In the genomic region with DNA sequence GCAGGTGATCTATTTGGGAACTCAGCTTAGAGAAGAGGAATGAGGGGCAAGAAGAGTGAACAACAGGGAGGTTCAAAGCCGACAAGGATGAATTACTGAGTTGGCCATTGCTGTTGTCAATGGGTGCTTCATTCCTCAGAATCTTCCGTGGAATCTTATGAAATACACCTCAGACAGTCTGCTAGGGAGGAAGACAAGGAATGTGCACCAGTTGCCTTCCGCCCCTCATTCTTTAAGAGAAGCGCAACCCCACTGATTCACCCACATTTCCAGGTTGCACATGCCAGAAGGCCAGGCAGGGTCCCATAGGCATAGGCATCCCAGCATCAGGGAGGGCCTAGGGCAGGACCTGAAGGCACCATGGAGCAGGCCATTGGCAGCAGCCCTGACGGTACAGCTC, we compare ENCODE assay signal across 15 cellular contexts.
DNase-seq lines count a peak whose midpoint lies in the region; ATAC-seq and TF ChIP-seq lines count a peak whose summit lies in the region.
"Had no signal": no experiment of that assay in that cellular context is flagged by ENCODE, and none has a peak within 500 bp of the region (broad histone marks: within the 10 kb centered on the region; RNA-seq: fewer than 3 reads in every experiment).

No MANE protein-coding gene starts in this region.

- H3K9ac ChIP-seq in mesenchymal stem cell (ENCODE audit: low read length) (no peak overlapping the region), trophoblast cell (ENCODE audit: low read length) (no peak overlapping the region)
- H3K9ac ChIP-seq: BLaER1 had no signal

- H2BK120ac ChIP-seq in mesenchymal stem cell (ENCODE audit: low read depth, low read length) (no peak overlapping the region), trophoblast cell (ENCODE audit: insufficient read depth, low read length, poor library complexity) (no peak overlapping the region)

- H2AFZ ChIP-seq in mesenchymal stem cell (ENCODE audit: low read depth, low read length) = no peak overlapping the region
- H2AFZ ChIP-seq in trophoblast cell (ENCODE audit: insufficient read depth, low read length, poor library complexity) = no peak overlapping the region

- peak overlapping the region; percentile 76 for H3K27ac Mint-ChIP-seq in MCF 10A (ENCODE audit: low read depth, unreplicated experiment)
- H3K27ac Mint-ChIP-seq in T-helper 17 cell = peak overlapping the region; percentile 96

- H4K91ac ChIP-seq in mesenchymal stem cell (ENCODE audit: low read length) = peak overlapping the region; percentile 86
- peak overlapping the region; percentile 26 for H4K91ac ChIP-seq in trophoblast cell (ENCODE audit: low read depth, low read length)

- CTCF ChIA-PET in MCF 10A (lab: Yijun Ruan, JAX) = interaction anchor here (1.1 kb wide), 1 partner anchor 20 kb away, joined by 3 read pairs; no protein-coding TSS in a partner anchor

- H3K4me3 ChIP-seq in breast epithelium (no peak overlapping the region), mesenchymal stem cell (ENCODE audit: insufficient read depth in 1 of 2, low read depth in 1 of 2, low read length in 2 of 2) (no peak overlapping the region), trophoblast cell (ENCODE audit: low read depth, low read length) (no peak overlapping the region)
- H3K4me3 ChIP-seq: BLaER1, HAP-1 had no signal

- DNase-seq in MCF 10A (ENCODE audit: unreplicated experiment) = no peak
- no peak for DNase-seq in breast epithelium (ENCODE audit: low spot score in 2 of 2)
- DNase-seq in T-helper 17 cell = no peak
- DNase-seq in mesenchymal stem cell = no peak
- peak; percentile 45 to 67 for DNase-seq in trophoblast cell
- DNase-seq in NCI-H2171 (lab: John Stamatoyannopoulos, UW) = no peak
- DNase-seq: 8988T, DMS153, DMS79, GF-D8 had no signal

- H3K18ac ChIP-seq in mesenchymal stem cell (ENCODE audit: low read depth in 1 of 2, low read length in 2 of 2) (peak overlapping the region in 1 of 2 experiments; percentile 61), trophoblast cell (ENCODE audit: low read length) (no peak overlapping the region)

- no peaks in the 10 kb centered on the region for H3K9me3 Mint-ChIP-seq in MCF 10A (ENCODE audit: unreplicated experiment)
- H3K9me3 Mint-ChIP-seq: CD14-positive monocyte; CD4-positive, alpha-beta memory T cell had no signal

- H3K27me3 ChIP-seq in breast epithelium = no peaks in the 10 kb centered on the region
- H3K27me3 ChIP-seq in mesenchymal stem cell (ENCODE audit: control insufficient read depth in 1 of 2, insufficient read depth in 1 of 2, low read length in 2 of 2) = no peaks in the 10 kb centered on the region
- no peaks in the 10 kb centered on the region for H3K27me3 ChIP-seq in trophoblast cell (ENCODE audit: insufficient read depth, low read length)
- H3K27me3 ChIP-seq: BLaER1 had no signal

- H3K27ac ChIP-seq in breast epithelium (peak overlapping the region in 1 of 2 donors; percentile 20), mesenchymal stem cell (ENCODE audit: low read length, poor library complexity, severe bottlenecking) (no peak overlapping the region), trophoblast cell (ENCODE audit: low read depth, low read length) (no peak overlapping the region)
- H3K27ac ChIP-seq: BLaER1 had no signal

- intact Hi-C loops in MCF 10A (cut with micrococcal nuclease) = no loop called here
- intact Hi-C loops in breast epithelium (cut with DNase I; ENCODE audit: low total_unique reads) = no loop called here

- peaks cover 2% of the 10 kb centered on the region for H3K79me2 ChIP-seq in trophoblast cell (ENCODE audit: control insufficient read depth, insufficient read depth, low read length, poor library complexity)

- no peaks in the 10 kb centered on the region for H3K36me3 ChIP-seq in breast epithelium
- peaks cover 0 to 3% of the 10 kb centered on the region in 2 experiments for H3K36me3 ChIP-seq in mesenchymal stem cell (ENCODE audit: control insufficient read depth in 1 of 2, insufficient read depth in 2 of 2, low read depth in 1 of 2, low read length in 2 of 2)
- H3K36me3 ChIP-seq in trophoblast cell (ENCODE audit: control insufficient read depth in 1 of 2, insufficient read depth in 2 of 2, low read length in 2 of 2) = no peaks in the 10 kb centered on the region
- H3K36me3 ChIP-seq: BLaER1, HAP-1 had no signal

- H3K4me1 Mint-ChIP-seq in MCF 10A (ENCODE audit: insufficient read depth, unreplicated experiment) (peaks cover 21% of the 10 kb centered on the region), T-helper 17 cell (peaks cover 14% of the 10 kb centered on the region)

- no peak overlapping the region for H2BK5ac ChIP-seq in mesenchymal stem cell (ENCODE audit: low read depth, low read length, poor library complexity, severe bottlenecking)
- H2BK5ac ChIP-seq in trophoblast cell (ENCODE audit: low read depth, low read length, poor library complexity) = no peak overlapping the region

- H3K4me3 Mint-ChIP-seq in MCF 10A (ENCODE audit: unreplicated experiment) (no peak overlapping the region), T-helper 17 cell (no peak overlapping the region)
- H3K4me3 Mint-ChIP-seq: CD14-positive monocyte; CD4-positive, alpha-beta memory T cell had no signal

- no peak overlapping the region for H4K12ac ChIP-seq in trophoblast cell (ENCODE audit: low read depth, low read length)

- H3K4me2 ChIP-seq in mesenchymal stem cell (ENCODE audit: low read length, poor library complexity, severe bottlenecking) (no peak overlapping the region), trophoblast cell (ENCODE audit: low read length) (no peak overlapping the region)
- H3K4me2 ChIP-seq: BLaER1 had no signal

- H3K27me3 Mint-ChIP-seq in MCF 10A (ENCODE audit: insufficient read depth, unreplicated experiment) (no peaks in the 10 kb centered on the region), T-helper 17 cell (no peaks in the 10 kb centered on the region)

- ATAC-seq in T-helper 17 cell (no peak), GM18861 (IDR thresholded peaks at IDR 0.05; ENCODE audit: unreplicated experiment) (no peak)

- H3K4ac ChIP-seq in mesenchymal stem cell (ENCODE audit: low read depth in 1 of 2, low read length in 2 of 2) (peak overlapping the region in 1 of 2 experiments; percentile 17), trophoblast cell (ENCODE audit: low read depth, low read length) (no peak overlapping the region)

- H4K8ac ChIP-seq in mesenchymal stem cell (ENCODE audit: low read length) (peak overlapping the region; percentile 23), trophoblast cell (ENCODE audit: low read depth, low read length) (no peak overlapping the region)

- H3K79me1 ChIP-seq in mesenchymal stem cell (replicated peaks; ENCODE audit: low read length, poor library complexity, severe bottlenecking) (no peaks in the 10 kb centered on the region), trophoblast cell (ENCODE audit: low read length) (no peaks in the 10 kb centered on the region)

- peak overlapping the region; percentile 18 to 49 for H2BK12ac ChIP-seq in mesenchymal stem cell (ENCODE audit: low read length in 2 of 2)
- H2BK12ac ChIP-seq in trophoblast cell (ENCODE audit: low read length) = no peak overlapping the region

- WGBS in mesenchymal stem cell = 96% methylated on average over 5 of the region's 5 CpGs
- WGBS in trophoblast cell (ENCODE audit: extremely low coverage, insufficient coverage, insufficient read length) = no CpG with 5 or more reads among the region's 5 CpGs

- TF ChIP-seq POLR2A in breast epithelium (IDR thresholded peaks at IDR 0.05) = no peak

- no peak overlapping the region for H3K23ac ChIP-seq in mesenchymal stem cell (ENCODE audit: low read length in 2 of 2)
- H3K23ac ChIP-seq in trophoblast cell (ENCODE audit: low read length) = no peak overlapping the region

- H2AK5ac ChIP-seq in mesenchymal stem cell (ENCODE audit: low read length, severe bottlenecking) = no peak overlapping the region
- H2AK5ac ChIP-seq in trophoblast cell (ENCODE audit: low read length) = no peak overlapping the region

- POLR2A ChIA-PET in MCF 10A (lab: Yijun Ruan, JAX) = no interaction called here

- no peaks in the 10 kb centered on the region for H3K36me3 Mint-ChIP-seq in MCF 10A (ENCODE audit: insufficient read depth, unreplicated experiment)
- H3K36me3 Mint-ChIP-seq in T-helper 17 cell (ENCODE audit: low read depth) = no peaks in the 10 kb centered on the region
- H3K36me3 Mint-ChIP-seq: CD14-positive monocyte; CD4-positive, alpha-beta memory T cell had no signal

- no peak overlapping the region for H2BK15ac ChIP-seq in mesenchymal stem cell (ENCODE audit: low read depth, poor library complexity, severe bottlenecking)

- TF ChIP-seq CTCF in MCF 10A (IDR thresholded peaks at IDR 0.05; ENCODE audit: unreplicated experiment) = no peak
- TF ChIP-seq CTCF in breast epithelium (IDR thresholded peaks at IDR 0.05) = no peak

- H3K14ac ChIP-seq in mesenchymal stem cell (ENCODE audit: low read length in 2 of 2) (no peak overlapping the region), trophoblast cell (ENCODE audit: low read length) (no peak overlapping the region)

- no peaks in the 10 kb centered on the region for H3K9me3 ChIP-seq in breast epithelium
- H3K9me3 ChIP-seq in T-helper 17 cell (ENCODE audit: control insufficient read depth, low read length, poor library complexity, severe bottlenecking) = no peaks in the 10 kb centered on the region
- H3K9me3 ChIP-seq in mesenchymal stem cell (ENCODE audit: control insufficient read depth, low read length) = no peaks in the 10 kb centered on the region
- peaks cover 2% of the 10 kb centered on the region for H3K9me3 ChIP-seq in trophoblast cell (ENCODE audit: insufficient read depth, low read depth, low read length)
- H3K9me3 ChIP-seq: BLaER1, HAP-1 had no signal

- H3K4me1 ChIP-seq in breast epithelium (no peaks in the 10 kb centered on the region), mesenchymal stem cell (ENCODE audit: control insufficient read depth, insufficient read depth, low read depth, low read length) (no peaks in the 10 kb centered on the region), trophoblast cell (ENCODE audit: control insufficient read depth in 1 of 2, insufficient read depth in 2 of 2, low read length in 2 of 2) (peaks cover 0 to 5% of the 10 kb centered on the region in 2 experiments)
- H3K4me1 ChIP-seq: HAP-1 had no signal

- no TSS peak for BruUV-seq in MCF 10A (replicated peaks; lab: Mats Ljungman, UMichigan)

Comparison
In these comparisons a context has a peak if more than half of its experiments do, and no peak if none do; other contexts are left out.
1. DNase-seq: peak in trophoblast cell (2 of 2); none in MCF 10A (single experiment), breast epithelium (0 of 2), T-helper 17 cell (0 of 3), mesenchymal stem cell (single experiment) and NCI-H2171 (single experiment).